7 cellular contexts compared by ENCODE assay signal in genomic region chr11:12281571-12282478, GRCh38.
DNase-seq lines count a peak whose midpoint lies in the region; TF ChIP-seq lines count a peak whose summit lies in the region.

No MANE protein-coding gene starts in this region.

- H3K36me3 ChIP-seq in ovary (no peaks in the 10 kb centered on the region), tibial artery (no peaks in the 10 kb centered on the region)

- intact Hi-C loops in ovary (cut with DNase I) (loop anchor here (2.0 to 10.0 kb wide), 5 partner anchors 233 to 477 kb away; no protein-coding TSS in a partner anchor), tibial artery (cut with DNase I; ENCODE audit: low total_unique reads) (loop anchor here (2.0 kb wide), 2 partner anchors 193 to 235 kb away; no protein-coding TSS in a partner anchor)

- WGBS in ovary, 3 donors = 25 to 27% (median 27%) methylated on average over 12 of the region's 12 CpGs

- no peaks in the 10 kb centered on the region for H3K9me3 ChIP-seq in ovary
- H3K9me3 ChIP-seq in tibial artery = no peaks in the 10 kb centered on the region

- H3K4me1 ChIP-seq in ovary (ENCODE audit: insufficient read depth) (peaks cover 5% of the 10 kb centered on the region), tibial artery (peaks cover 0 to 53% (median 25%) of the 10 kb centered on the region in 4 donors)

- DNase-seq in GM12865 (ENCODE audit: low read depth) (peak; percentile 78), KG1 (lab: John Stamatoyannopoulos, UW) (peak; percentile 41), SK-MEL-5 (ENCODE audit: low read depth, low spot score) (peak; percentile 86), germinal center (ENCODE audit: low spot score) (peak; percentile 74), ovary (peak; percentile 70 to 89 (median 87)), tibial artery (peak; percentile 87 to 92)
- DNase-seq in activated gamma-delta T cell treated with anti-CD3 and anti-CD28 coated beads, Interleukin-2, amount 50 U/mL, for 16 hours (ENCODE audit: low read depth) = peak; percentile 61

- peak; percentile 93 for TF ChIP-seq CTCF in GM12865 (IDR thresholded peaks at IDR 0.05; ENCODE audit: insufficient read depth, low read depth, low read length, missing control alignments)
- TF ChIP-seq CTCF in ovary (IDR thresholded peaks at IDR 0.05) = peak; percentile 86 to 98 (median 97)
- peak; percentile 88 to 99 for TF ChIP-seq CTCF in tibial artery (IDR thresholded peaks at IDR 0.05)

- TF ChIP-seq POLR2A in ovary (IDR thresholded peaks at IDR 0.05) = peak; percentile 14

- no peak for TF ChIP-seq EP300 in ovary (IDR thresholded peaks at IDR 0.05)

- no peak overlapping the region for H3K4me3 ChIP-seq in GM12865 (ENCODE audit: low read depth, low read length)
- H3K4me3 ChIP-seq in ovary = no peak overlapping the region
- H3K4me3 ChIP-seq in tibial artery = no peak overlapping the region

- in situ Hi-C loops in SK-MEL-5 (cut with HindIII; ENCODE audit: low pct_unique_long_range_greater_than_20kb, low sequenced_read_pairs) = no loop called here

- H3K27ac ChIP-seq in ovary = no peak overlapping the region
- peak overlapping the region in 1 of 2 donors; percentile 23 for H3K27ac ChIP-seq in tibial artery

- no peaks in the 10 kb centered on the region for H3K27me3 ChIP-seq in ovary
- no peaks in the 10 kb centered on the region for H3K27me3 ChIP-seq in tibial artery
